In genomic region chr7:154913645-154914579, GRCh38 we compare ENCODE assay signal across 8 cellular contexts.
A peak's percentile ranks its signal among the peaks of the same experiment; 100 is the strongest.
DNase-seq lines count a peak whose midpoint lies in the region; ATAC-seq and TF ChIP-seq lines count a peak whose summit lies in the region.

No MANE protein-coding gene starts in this region.

- H3K4me1 Mint-ChIP-seq in activated CD4-positive, alpha-beta T cell treated with anti-CD3 and anti-CD28 coated beads, Interleukin-2, amount 10 ng/mL, durations not matched to agents 24 days and 14 days, result peaks cover 4% of the 10 kb centered on the region

- H3K9me3 ChIP-seq in AG04450 (ENCODE audit: control insufficient read depth, insufficient read depth, low read length), result peaks cover 19% of the 10 kb centered on the region

- intact Hi-C loops in activated CD4-positive, alpha-beta T cell treated with anti-CD3 and anti-CD28 coated beads, Interleukin-2, amount 10 ng/mL, durations not matched to agents 24 days and 14 days (cut with micrococcal nuclease), result loop anchor here (1.0 to 2.0 kb wide), 2 partner anchors 13 to 39 kb away; no protein-coding TSS in a partner anchor

- H3K9me3 Mint-ChIP-seq in activated CD4-positive, alpha-beta T cell treated with anti-CD3 and anti-CD28 coated beads, Interleukin-2, amount 10 ng/mL, durations not matched to agents 24 days and 14 days, result no peaks in the 10 kb centered on the region

- peaks cover 9% of the 10 kb centered on the region for H3K27me3 Mint-ChIP-seq in activated CD4-positive, alpha-beta T cell treated with anti-CD3 and anti-CD28 coated beads, Interleukin-2, amount 10 ng/mL, durations not matched to agents 24 days and 14 days

- POLR2A ChIA-PET in AG04450 (lab: Yijun Ruan, JAX), result interaction anchor here (0.6 kb wide), 1 partner anchor 18 kb away, joined by 6 read pairs; no protein-coding TSS in a partner anchor

- DNase-seq in AG04450 (ENCODE audit: low read depth, low spot score) (peak; percentile 26), NCI-H2196 treated with DMSO at 0.1 percent for 48 hours (lab: John Stamatoyannopoulos, UW; ENCODE audit: unreplicated experiment) (peak; percentile 2), left lobe of liver (ENCODE audit: low spot score) (peak; percentile 92)
- DNase-seq in activated CD4-positive, alpha-beta T cell treated with anti-CD3 and anti-CD28 coated beads, Interleukin-2, amount 10 ng/mL, durations not matched to agents 24 days and 14 days, result peak; percentile 96
- DNase-seq in stimulated activated CD4-positive, alpha-beta T cell treated with anti-CD3 and anti-CD28 coated beads, Interleukin-2, amount 100 ng/mL, for 48 hours, result peak; percentile 93

- peak overlapping the region; percentile 37 for H3K27ac Mint-ChIP-seq in activated CD4-positive, alpha-beta T cell treated with anti-CD3 and anti-CD28 coated beads, Interleukin-2, amount 10 ng/mL, durations not matched to agents 24 days and 14 days

- H3K4me3 ChIP-seq in AG04450 (ENCODE audit: low read depth, low read length), result peak overlapping the region; percentile 32; the same call in 1 of the 2 replicates

- CTCF ChIA-PET in AG04450 (lab: Charles Lee), result interaction anchor here (0.6 to 3.9 kb wide), 22 partner anchors 8 to 1918 kb away, joined by 3 to 55 read pairs (median 3); no protein-coding TSS in a partner anchor

- no peaks in the 10 kb centered on the region for H3K36me3 Mint-ChIP-seq in activated CD4-positive, alpha-beta T cell treated with anti-CD3 and anti-CD28 coated beads, Interleukin-2, amount 10 ng/mL, durations not matched to agents 24 days and 14 days (ENCODE audit: low read depth)

- H3K27ac ChIP-seq in AG04450 (ENCODE audit: low read depth, low read length) (no peak overlapping the region), cingulate gyrus (ENCODE audit: low read depth, low read length) (peak overlapping the region; percentile 14)

- H3K4me3 Mint-ChIP-seq in activated CD4-positive, alpha-beta T cell treated with anti-CD3 and anti-CD28 coated beads, Interleukin-2, amount 10 ng/mL, durations not matched to agents 24 days and 14 days, result peak overlapping the region; percentile 82

- peak; percentile 94 for TF ChIP-seq CTCF in AG04450 (IDR thresholded peaks at IDR 0.05; ENCODE audit: low read depth, low read length)

- ATAC-seq in GM18861 (IDR thresholded peaks at IDR 0.05; ENCODE audit: unreplicated experiment) (peak; percentile 97), HG03066 (IDR thresholded peaks at IDR 0.05; ENCODE audit: low read depth, unreplicated experiment) (peak; percentile 94), left lobe of liver (peak; percentile 99)

- H3K27me3 ChIP-seq in AG04450 (ENCODE audit: control insufficient read depth, insufficient read depth, low read length), result peaks cover 2% of the 10 kb centered on the region

Comparison
In these comparisons a context has a peak if more than half of its experiments do, and no peak if none do; other contexts are left out.
1. DNase-seq: peak in every context shown above with its lines; median percentile 96 in activated CD4-positive, alpha-beta T cell treated with anti-CD3 and anti-CD28 coated beads, Interleukin-2, amount 10 ng/mL, durations not matched to agents 24 days and 14 days; 93 in stimulated activated CD4-positive, alpha-beta T cell treated with anti-CD3 and anti-CD28 coated beads, Interleukin-2, amount 100 ng/mL, for 48 hours; 92 in left lobe of liver; 26 in AG04450; 2 in NCI-H2196 treated with DMSO at 0.1 percent for 48 hours.